In the genomic region with DNA sequence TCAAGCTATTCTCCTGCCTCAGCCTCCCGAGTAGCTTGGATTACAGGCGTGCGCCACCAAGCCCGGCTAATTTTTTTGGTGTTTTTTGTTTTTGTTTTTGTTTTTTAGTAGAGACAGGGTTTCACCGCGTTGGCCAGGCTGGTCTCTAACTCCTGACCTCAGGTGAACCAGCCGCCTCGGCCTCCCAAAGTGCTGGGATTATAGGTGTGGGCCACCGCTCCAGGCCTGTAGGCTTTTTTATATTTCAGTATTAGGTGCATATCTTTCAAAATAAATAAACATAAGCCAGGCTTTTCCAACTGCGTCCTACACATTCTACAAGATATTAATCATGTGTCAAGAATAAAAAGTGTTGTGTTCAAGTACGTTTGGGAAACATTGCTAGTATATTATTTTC, we compare ENCODE assay signal across 9 cellular contexts. TPM values are rescaled to one million over a fixed set of nuclear protein-coding genes. Genes with fewer than 3 reads are reported as not detected.
DNase-seq lines count a peak whose midpoint lies in the region; ATAC-seq and TF ChIP-seq lines count a peak whose summit lies in the region.
"Not testable (repeated sequence)": the region's sequence is repeated elsewhere in the genome, so short reads cannot be mapped to it uniquely, and the experiment has no call there.
"Had no signal": no experiment of that assay in that cellular context is flagged by ENCODE, and none has a peak within 500 bp of the region (broad histone marks: within the 10 kb centered on the region; RNA-seq: fewer than 3 reads in every experiment).

No MANE protein-coding gene starts in this region.

- not testable (repeated sequence) for H3K36me3 ChIP-seq in HEK293 (ENCODE audit: control insufficient read depth in 2 of 2, insufficient read depth in 1 of 2, low read length in 2 of 2); SJSA1; effector memory CD4-positive, alpha-beta T cell (ENCODE audit: control insufficient read depth, insufficient read depth, low read length)

- TF ChIP-seq CTCF in AG04450 (IDR thresholded peaks at IDR 0.05; ENCODE audit: low read depth, low read length); HEK293 (tag by site-specific recombination; IDR thresholded peaks at IDR 0.05): not testable (repeated sequence)

- CTCF ChIA-PET in AG04450 (lab: Charles Lee), result interaction anchor here (0.7 kb wide), 1 partner anchor 355 kb away, joined by 3 read pairs; no protein-coding TSS in a partner anchor
- CTCF ChIA-PET in HEK293 (lab: Yijun Ruan, JAX), result not testable (repeated sequence)

- H3K36me3 Mint-ChIP-seq in activated naive CD4-positive, alpha-beta T cell treated with anti-CD3 and anti-CD28 coated beads, Interleukin-2, amount 50 U/mL, for 72 hours; natural killer cell treated with Interleukin-12 subunit alpha and Interleukin-12 subunit beta and Interleukin-15 and Interleukin-18, amount 100 ng/mL, for 72 hours; stimulated activated memory B cell treated with anti-CD40 and anti-IgM and Interleukin-4, amounts not matched to agents 10 μg/mL and 1 μg/mL and 100 μg/mL, for 72 hours: not testable (repeated sequence)

- not testable (repeated sequence) for H3K9me3 Mint-ChIP-seq in activated naive CD4-positive, alpha-beta T cell treated with anti-CD3 and anti-CD28 coated beads, Interleukin-2, amount 50 U/mL, for 72 hours; natural killer cell treated with Interleukin-12 subunit alpha and Interleukin-12 subunit beta and Interleukin-15 and Interleukin-18, amount 100 ng/mL, for 72 hours; stimulated activated memory B cell treated with anti-CD40 and anti-IgM and Interleukin-4, amounts not matched to agents 10 μg/mL and 1 μg/mL and 100 μg/mL, for 72 hours

- peak overlapping the region; percentile 72 to 77 for H3K27ac Mint-ChIP-seq in activated naive CD4-positive, alpha-beta T cell treated with anti-CD3 and anti-CD28 coated beads, Interleukin-2, amount 50 U/mL, for 72 hours
- peak overlapping the region; percentile 46 to 89 for H3K27ac Mint-ChIP-seq in natural killer cell treated with Interleukin-12 subunit alpha and Interleukin-12 subunit beta and Interleukin-15 and Interleukin-18, amount 100 ng/mL, for 72 hours
- peak overlapping the region; percentile 86 for H3K27ac Mint-ChIP-seq in stimulated activated memory B cell treated with anti-CD40 and anti-IgM and Interleukin-4, amounts not matched to agents 10 μg/mL and 1 μg/mL and 100 μg/mL, for 72 hours

- POLR2A ChIA-PET in AG04450 (lab: Yijun Ruan, JAX), result not testable (repeated sequence)
- POLR2A ChIA-PET in HEK293 (lab: Yijun Ruan, JAX), result interaction anchor here (0.6 to 0.7 kb wide), 3 partner anchors 109 to 1283 kb away, joined by 3 to 6 read pairs (median 5); no protein-coding TSS in a partner anchor

- not testable (repeated sequence) for DNase-seq in AG04450 (ENCODE audit: low read depth, low spot score); SJSA1 (ENCODE audit: low read depth in 1 of 2, low spot score in 2 of 2); activated naive CD4-positive, alpha-beta T cell treated with anti-CD3 and anti-CD28 coated beads, Interleukin-2, amount 50 U/mL, for 72 hours (ENCODE audit: low spot score in 2 of 2); effector memory CD4-positive, alpha-beta T cell; natural killer cell treated with Interleukin-12 subunit alpha and Interleukin-12 subunit beta and Interleukin-15 and Interleukin-18, amount 100 ng/mL, for 72 hours (ENCODE audit: low spot score)

- peak overlapping the region; percentile 52 for H3K27ac ChIP-seq in AG04450 (ENCODE audit: low read depth, low read length)
- H3K27ac ChIP-seq in HEK293 (ENCODE audit: extremely low read depth, low read depth, low read length); SJSA1; effector memory CD4-positive, alpha-beta T cell (ENCODE audit: insufficient read depth, low read length, poor library complexity, severe bottlenecking): not testable (repeated sequence)

- H3K4me3 Mint-ChIP-seq in natural killer cell treated with Interleukin-12 subunit alpha and Interleukin-12 subunit beta and Interleukin-15 and Interleukin-18, amount 100 ng/mL, for 72 hours, result peak overlapping the region; percentile 89
- peak overlapping the region; percentile 87 for H3K4me3 Mint-ChIP-seq in stimulated activated memory B cell treated with anti-CD40 and anti-IgM and Interleukin-4, amounts not matched to agents 10 μg/mL and 1 μg/mL and 100 μg/mL, for 72 hours

- not testable (repeated sequence) for H3K9me3 ChIP-seq in AG04450 (ENCODE audit: control insufficient read depth, insufficient read depth, low read length); HEK293 (ENCODE audit: control insufficient read depth, insufficient read depth, low read depth, low read length); SJSA1 (replicated peaks); effector memory CD4-positive, alpha-beta T cell (ENCODE audit: control insufficient read depth, low read length)

- H3K4me1 ChIP-seq in HEK293 (ENCODE audit: control insufficient read depth, insufficient read depth, low read length); SJSA1 (replicated peaks); effector memory CD4-positive, alpha-beta T cell (ENCODE audit: control insufficient read depth, insufficient read depth, low read length, poor library complexity, severe bottlenecking): not testable (repeated sequence)

- ATAC-seq in activated naive CD4-positive, alpha-beta T cell treated with anti-CD3 and anti-CD28 coated beads, Interleukin-2, amount 50 U/mL, for 72 hours; natural killer cell treated with Interleukin-12 subunit alpha and Interleukin-12 subunit beta and Interleukin-15 and Interleukin-18, amount 100 ng/mL, for 72 hours; stimulated activated memory B cell treated with anti-CD40 and anti-IgM and Interleukin-4, amounts not matched to agents 10 μg/mL and 1 μg/mL and 100 μg/mL, for 72 hours: not testable (repeated sequence)

- not testable (repeated sequence) for H3K27me3 Mint-ChIP-seq in natural killer cell treated with Interleukin-12 subunit alpha and Interleukin-12 subunit beta and Interleukin-15 and Interleukin-18, amount 100 ng/mL, for 72 hours; stimulated activated memory B cell treated with anti-CD40 and anti-IgM and Interleukin-4, amounts not matched to agents 10 μg/mL and 1 μg/mL and 100 μg/mL, for 72 hours

- H3K4me1 Mint-ChIP-seq in natural killer cell treated with Interleukin-12 subunit alpha and Interleukin-12 subunit beta and Interleukin-15 and Interleukin-18, amount 100 ng/mL, for 72 hours (ENCODE audit: low read depth in 2 of 2), result not testable (repeated sequence)
- H3K4me1 Mint-ChIP-seq in stimulated activated memory B cell treated with anti-CD40 and anti-IgM and Interleukin-4, amounts not matched to agents 10 μg/mL and 1 μg/mL and 100 μg/mL, for 72 hours, result peaks cover 13% of the 10 kb centered on the region

- H3K4me3 ChIP-seq in AG04450 (ENCODE audit: low read depth, low read length), result peak overlapping the region; percentile 55
- peak overlapping the region; percentile 28 for H3K4me3 ChIP-seq in HEK293 (ENCODE audit: low read depth, low read length)
- H3K4me3 ChIP-seq in SJSA1, result peak overlapping the region; percentile 65
- H3K4me3 ChIP-seq in effector memory CD4-positive, alpha-beta T cell (ENCODE audit: insufficient read depth, low read depth, low read length, poor library complexity, severe bottlenecking), result peak overlapping the region; percentile 45
- H3K4me3 ChIP-seq in iPS-11a (ENCODE audit: low read depth, low read length), result peak overlapping the region; percentile 31

- H3K27me3 ChIP-seq in AG04450 (ENCODE audit: control insufficient read depth, insufficient read depth, low read length); SJSA1 (replicated peaks); effector memory CD4-positive, alpha-beta T cell (replicated peaks; ENCODE audit: control insufficient read depth, insufficient read depth, low read length, poor library complexity, severe bottlenecking): not testable (repeated sequence)

RNA-seq across cellular contexts. Expression of a gene that starts 45.3 kb away (rescaled TPM):
- not detected in 2 replicates for polyA plus RNA-seq in AG04450 (2011; rRNA removed)
- polyA minus RNA-seq in AG04450 (2011; rRNA and poly(A)+ RNA removed), result not detected in 2 replicates
- not detected in 2 replicates for total RNA-seq in SJSA1 (2014; rRNA removed; shearing (Covaris generic))
- total RNA-seq in activated naive CD4-positive, alpha-beta T cell treated with anti-CD3 and anti-CD28 coated beads, Interleukin-2, amount 50 U/mL, for 72 hours, result not detected
- not detected for total RNA-seq in natural killer cell treated with Interleukin-12 subunit alpha and Interleukin-12 subunit beta and Interleukin-15 and Interleukin-18, amount 100 ng/mL, for 72 hours
- polyA plus RNA-seq: adipose tissue had no signal
